In the genomic region with DNA sequence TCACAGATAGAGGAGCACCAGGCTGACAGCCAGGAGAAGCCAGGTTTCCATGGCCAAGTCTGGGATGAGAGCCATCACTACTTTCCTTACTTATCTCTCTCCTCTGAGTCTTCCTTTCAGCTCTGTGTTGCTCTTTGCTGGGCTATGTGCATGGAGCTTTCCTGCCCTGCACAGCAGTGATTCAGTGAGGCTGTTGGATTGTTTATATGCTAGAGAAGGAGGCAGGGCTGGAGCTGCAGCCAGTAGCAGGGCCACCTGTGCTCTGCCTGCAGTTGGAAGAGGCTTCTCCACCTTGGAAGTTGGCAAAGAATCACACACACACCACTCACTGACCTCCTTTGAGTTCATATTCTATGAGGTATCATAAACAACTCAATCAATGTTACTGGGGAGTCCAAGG, we compare ENCODE assay signal across 2 cellular contexts.
A peak's percentile ranks its signal among the peaks of the same experiment; 100 is the strongest.
TF ChIP-seq lines count a peak whose summit lies in the region.

CYP3A4 (minus strand) TSS at position 178 of the 400 bp plus-strand sequence; CDS start at position 75, 103 bp downstream.

TF ChIP-seq in liver, 16 proteins besides CTCF, POLR2A, EP300 and RAD21 (continued from another document):
- TF ChIP-seq JUND (IDR thresholded peaks at IDR 0.05) (no peak), NR2F2 (IDR thresholded peaks at IDR 0.05) (no peak), HNF4G (IDR thresholded peaks at IDR 0.05) (no peak), ATF3 (IDR thresholded peaks at IDR 0.05) (no peak), GABPA (IDR thresholded peaks at IDR 0.05 in 1 of 2, conservative IDR thresholded peaks at IDR 0.05 in 1 of 2) (no peak), TAF1 (conservative IDR thresholded peaks at IDR 0.05) (peak; percentile 63), FOXA1 (IDR thresholded peaks at IDR 0.05) (no peak), RXRA (IDR thresholded peaks at IDR 0.05) (peak; percentile 50 to 67), HNF4A (conservative IDR thresholded peaks at IDR 0.05) (peak; percentile 7 to 13)
- TF ChIP-seq, protein P1, sequence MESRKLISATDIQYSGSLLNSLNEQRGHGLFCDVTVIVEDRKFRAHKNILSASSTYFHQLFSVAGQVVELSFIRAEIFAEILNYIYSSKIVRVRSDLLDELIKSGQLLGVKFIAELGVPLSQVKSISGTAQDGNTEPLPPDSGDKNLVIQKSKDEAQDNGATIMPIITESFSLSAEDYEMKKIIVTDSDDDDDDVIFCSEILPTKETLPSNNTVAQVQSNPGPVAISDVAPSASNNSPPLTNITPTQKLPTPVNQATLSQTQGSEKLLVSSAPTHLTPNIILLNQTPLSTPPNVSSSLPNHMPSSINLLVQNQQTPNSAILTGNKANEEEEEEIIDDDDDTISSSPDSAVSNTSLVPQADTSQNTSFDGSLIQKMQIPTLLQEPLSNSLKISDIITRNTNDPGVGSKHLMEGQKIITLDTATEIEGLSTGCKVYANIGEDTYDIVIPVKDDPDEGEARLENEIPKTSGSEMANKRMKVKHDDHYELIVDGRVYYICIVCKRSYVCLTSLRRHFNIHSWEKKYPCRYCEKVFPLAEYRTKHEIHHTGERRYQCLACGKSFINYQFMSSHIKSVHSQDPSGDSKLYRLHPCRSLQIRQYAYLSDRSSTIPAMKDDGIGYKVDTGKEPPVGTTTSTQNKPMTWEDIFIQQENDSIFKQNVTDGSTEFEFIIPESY (IDR thresholded peaks at IDR 0.05): no peak
- TF ChIP-seq, protein P2, sequence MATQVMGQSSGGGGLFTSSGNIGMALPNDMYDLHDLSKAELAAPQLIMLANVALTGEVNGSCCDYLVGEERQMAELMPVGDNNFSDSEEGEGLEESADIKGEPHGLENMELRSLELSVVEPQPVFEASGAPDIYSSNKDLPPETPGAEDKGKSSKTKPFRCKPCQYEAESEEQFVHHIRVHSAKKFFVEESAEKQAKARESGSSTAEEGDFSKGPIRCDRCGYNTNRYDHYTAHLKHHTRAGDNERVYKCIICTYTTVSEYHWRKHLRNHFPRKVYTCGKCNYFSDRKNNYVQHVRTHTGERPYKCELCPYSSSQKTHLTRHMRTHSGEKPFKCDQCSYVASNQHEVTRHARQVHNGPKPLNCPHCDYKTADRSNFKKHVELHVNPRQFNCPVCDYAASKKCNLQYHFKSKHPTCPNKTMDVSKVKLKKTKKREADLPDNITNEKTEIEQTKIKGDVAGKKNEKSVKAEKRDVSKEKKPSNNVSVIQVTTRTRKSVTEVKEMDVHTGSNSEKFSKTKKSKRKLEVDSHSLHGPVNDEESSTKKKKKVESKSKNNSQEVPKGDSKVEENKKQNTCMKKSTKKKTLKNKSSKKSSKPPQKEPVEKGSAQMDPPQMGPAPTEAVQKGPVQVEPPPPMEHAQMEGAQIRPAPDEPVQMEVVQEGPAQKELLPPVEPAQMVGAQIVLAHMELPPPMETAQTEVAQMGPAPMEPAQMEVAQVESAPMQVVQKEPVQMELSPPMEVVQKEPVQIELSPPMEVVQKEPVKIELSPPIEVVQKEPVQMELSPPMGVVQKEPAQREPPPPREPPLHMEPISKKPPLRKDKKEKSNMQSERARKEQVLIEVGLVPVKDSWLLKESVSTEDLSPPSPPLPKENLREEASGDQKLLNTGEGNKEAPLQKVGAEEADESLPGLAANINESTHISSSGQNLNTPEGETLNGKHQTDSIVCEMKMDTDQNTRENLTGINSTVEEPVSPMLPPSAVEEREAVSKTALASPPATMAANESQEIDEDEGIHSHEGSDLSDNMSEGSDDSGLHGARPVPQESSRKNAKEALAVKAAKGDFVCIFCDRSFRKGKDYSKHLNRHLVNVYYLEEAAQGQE (IDR thresholded peaks at IDR 0.05): peak; percentile 60
- TF ChIP-seq, protein P3, sequence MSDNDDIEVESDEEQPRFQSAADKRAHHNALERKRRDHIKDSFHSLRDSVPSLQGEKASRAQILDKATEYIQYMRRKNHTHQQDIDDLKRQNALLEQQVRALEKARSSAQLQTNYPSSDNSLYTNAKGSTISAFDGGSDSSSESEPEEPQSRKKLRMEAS (IDR thresholded peaks at IDR 0.05): no peak

TF ChIP-seq in HepG2, 621 proteins besides CTCF, POLR2A, EP300 and RAD21 (continued from another document):
- TF ChIP-seq HDAC1 (CRISPR knock-in tag; IDR thresholded peaks at IDR 0.05) (no peak), HHEX (CRISPR knock-in tag; IDR thresholded peaks at IDR 0.05) (no peak)
- TF ChIP-seq, protein P4, sequence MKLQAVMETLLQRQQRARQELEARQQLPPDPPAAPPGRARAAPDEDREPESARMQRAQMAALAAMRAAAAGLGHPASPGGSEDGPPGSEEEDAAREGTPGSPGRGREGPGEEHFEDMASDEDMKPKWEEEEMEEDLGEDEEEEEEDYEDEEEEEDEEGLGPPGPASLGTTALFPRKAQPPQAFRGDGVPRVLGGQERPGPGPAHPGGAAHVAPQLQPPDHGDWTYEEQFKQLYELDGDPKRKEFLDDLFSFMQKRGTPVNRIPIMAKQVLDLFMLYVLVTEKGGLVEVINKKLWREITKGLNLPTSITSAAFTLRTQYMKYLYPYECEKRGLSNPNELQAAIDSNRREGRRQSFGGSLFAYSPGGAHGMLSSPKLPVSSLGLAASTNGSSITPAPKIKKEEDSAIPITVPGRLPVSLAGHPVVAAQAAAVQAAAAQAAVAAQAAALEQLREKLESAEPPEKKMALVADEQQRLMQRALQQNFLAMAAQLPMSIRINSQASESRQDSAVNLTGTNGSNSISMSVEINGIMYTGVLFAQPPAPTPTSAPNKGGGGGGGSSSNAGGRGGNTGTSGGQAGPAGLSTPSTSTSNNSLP (IDR thresholded peaks at IDR 0.05; ENCODE audit: low read depth, low read length): no peak
